Comparison of ENCODE assay signal across 16 cellular contexts in genomic region chr5:94241288-94241651, GRCh38.
A peak's percentile ranks its signal among the peaks of the same experiment; 100 is the strongest.
DNase-seq lines count a peak whose midpoint lies in the region; ATAC-seq, FAIRE-seq and TF ChIP-seq lines count a peak whose summit lies in the region.
"Had no signal": no experiment of that assay in that cellular context is flagged by ENCODE, and none has a peak within 500 bp of the region (broad histone marks: within the 10 kb centered on the region; RNA-seq: fewer than 3 reads in every experiment).

No MANE protein-coding gene starts in this region.

- no peak for TF ChIP-seq CTCF in SK-N-SH (IDR thresholded peaks at IDR 0.05)
- no peak for TF ChIP-seq CTCF in foreskin keratinocyte (conservative IDR thresholded peaks at IDR 0.05)
- no peak for TF ChIP-seq CTCF in tibial artery (IDR thresholded peaks at IDR 0.05)
- TF ChIP-seq CTCF in kidney (IDR thresholded peaks at IDR 0.05; ENCODE audit: borderline replicate concordance, extremely low read depth, insufficient read depth), result no peak

- H4K20me1 ChIP-seq in SK-N-SH (ENCODE audit: insufficient read depth), result no peaks in the 10 kb centered on the region

- H2AFZ ChIP-seq in SK-N-SH (ENCODE audit: low read depth), result peak overlapping the region; percentile 19; the same call in 1 of the 2 replicates

- CTCF ChIA-PET in SK-N-SH (lab: Yijun Ruan, JAX), result no interaction called here

- WGBS in SK-N-SH (ENCODE audit: low lambda C conversion rate), result 12% methylated on average over 3 of the region's 3 CpGs

- TF ChIP-seq POLR2A in H54 (IDR thresholded peaks at IDR 0.05; ENCODE audit: low read depth, low read length), result no peak

- no peaks in the 10 kb centered on the region for H3K27me3 ChIP-seq in SK-N-SH (ENCODE audit: insufficient read depth)
- H3K27me3 ChIP-seq in foreskin keratinocyte, result no peaks in the 10 kb centered on the region
- no peaks in the 10 kb centered on the region for H3K27me3 ChIP-seq in tibial artery

- H3K79me2 ChIP-seq in SK-N-SH (ENCODE audit: insufficient read depth), result no peaks in the 10 kb centered on the region

- H3K9me3 ChIP-seq in SK-N-SH (no peaks in the 10 kb centered on the region), tibial artery (no peaks in the 10 kb centered on the region), kidney (ENCODE audit: control insufficient read depth in 1 of 2, low read length in 2 of 2) (no peaks in the 10 kb centered on the region)

- no peak overlapping the region for H3K4me3 ChIP-seq in SK-N-SH (ENCODE audit: low read depth in 2 of 2, low read length in 1 of 2)
- no peak overlapping the region for H3K4me3 ChIP-seq in tibial artery
- no peak overlapping the region for H3K4me3 ChIP-seq in kidney (ENCODE audit: low read length in 2 of 2)

- peak; percentile 93 for FAIRE-seq in H54 (lab: Jason Lieb, UNC)
- no peak for FAIRE-seq in kidney (lab: Jason Lieb, UNC)
- FAIRE-seq: TTC549 had no signal

- H3F3A ChIP-seq in SK-N-SH (replicated peaks; ENCODE audit: insufficient read depth), result no peaks in the 10 kb centered on the region

- no peaks in the 10 kb centered on the region for H3K9me2 ChIP-seq in SK-N-SH

- intact Hi-C loops in tibial artery (cut with DNase I; ENCODE audit: low total_unique reads) (no loop called here), kidney (cut with DNase I) (no loop called here)

- peak overlapping the region; percentile 38 for H3K9ac ChIP-seq in SK-N-SH
- H3K9ac ChIP-seq in kidney (ENCODE audit: low read length in 2 of 2), result no peak overlapping the region

- peak in 1 of 2 experiments; percentile 74; a peak in 2 of 4 replicates for TF ChIP-seq EP300 in SK-N-SH (IDR thresholded peaks at IDR 0.05; ENCODE audit: borderline replicate concordance in 1 of 2, low read depth in 1 of 2, low read length in 1 of 2)

- H3K36me3 ChIP-seq in SK-N-SH (replicated peaks in 1 of 2; ENCODE audit: control insufficient read depth in 1 of 2, insufficient read depth in 2 of 2, low read length in 1 of 2) (no peaks in the 10 kb centered on the region), tibial artery (no peaks in the 10 kb centered on the region), kidney (ENCODE audit: control insufficient read depth in 1 of 2, insufficient read depth in 2 of 2, low read length in 2 of 2) (no peaks in the 10 kb centered on the region)

- DNase-seq in H54 (ENCODE audit: insufficient read length, low spot score) (no peak), SK-N-SH (no peak), foreskin keratinocyte (peak; percentile 65 to 82), renal cortical epithelial cell (ENCODE audit: low read depth) (peak; percentile 70), tibial artery (no peak), kidney (no peak)
- DNase-seq: activated CD8-positive, alpha-beta memory T cell treated with anti-CD3 and anti-CD28 coated beads for 24 hours; activated naive CD4-positive, alpha-beta T cell treated with anti-CD3 and anti-CD28 coated beads, Interleukin-2, amount 50 U/mL, for 16 hours; cortex of kidney; left ventricle myocardium superior; MM.1S; RPMI8226 had no signal

- H3K27ac ChIP-seq in SK-N-SH (ENCODE audit: low read depth in 2 of 2, low read length in 1 of 2) (peak overlapping the region; percentile 80 to 87), foreskin keratinocyte (no peak overlapping the region), tibial artery (no peak overlapping the region), kidney (ENCODE audit: low read depth in 2 of 2, low read length in 2 of 2) (no peak overlapping the region)
- H3K27ac ChIP-seq: C4-2B had no signal

- POLR2A ChIA-PET in SK-N-SH (lab: Yijun Ruan, JAX), result no interaction called here

- TF ChIP-seq RAD21 in SK-N-SH (IDR thresholded peaks at IDR 0.05; ENCODE audit: low read length), result no peak

- H3K4me2 ChIP-seq in SK-N-SH, result peak overlapping the region; percentile 28

- peaks cover 6 to 7% of the 10 kb centered on the region in 2 experiments; a peak in 3 of 4 replicates for H3K4me1 ChIP-seq in SK-N-SH (ENCODE audit: control insufficient read depth in 1 of 2, insufficient read depth in 2 of 2, low read depth in 1 of 2, low read length in 1 of 2)
- peaks cover 16% of the 10 kb centered on the region for H3K4me1 ChIP-seq in foreskin keratinocyte
- H3K4me1 ChIP-seq in tibial artery, result peaks cover 0 to 7% (median 0%) of the 10 kb centered on the region in 4 donors
- H3K4me1 ChIP-seq in kidney (ENCODE audit: control insufficient read depth in 1 of 2, insufficient read depth in 1 of 2, low read depth in 1 of 2, low read length in 2 of 2), result no peaks in the 10 kb centered on the region

- ATAC-seq in foreskin keratinocyte, result peak; percentile 91
- no peak for ATAC-seq in HG02852 (IDR thresholded peaks at IDR 0.05; ENCODE audit: unreplicated experiment)
- ATAC-seq in HG02642 (IDR thresholded peaks at IDR 0.05; ENCODE audit: poor library complexity, unreplicated experiment), result no peak

TF ChIP-seq in SK-N-SH, 30 proteins besides CTCF, POLR2A, EP300 and RAD21 (continues in another document):
- peak; percentile 59; the same call in 1 of the 2 replicates for TF ChIP-seq PBX3 (IDR thresholded peaks at IDR 0.05)
- TF ChIP-seq FOXM1 (IDR thresholded peaks at IDR 0.05; ENCODE audit: low read depth), result no peak
- no peak for TF ChIP-seq RFX5 (IDR thresholded peaks at IDR 0.05; ENCODE audit: low read length)
- no peak for TF ChIP-seq CHD2 (IDR thresholded peaks at IDR 0.05; ENCODE audit: low read length, partially characterized antibody)
- TF ChIP-seq GABPA (IDR thresholded peaks at IDR 0.05; ENCODE audit: low read depth), result no peak
- TF ChIP-seq SMC3 (IDR thresholded peaks at IDR 0.05; ENCODE audit: low read depth, low read length), result no peak
- TF ChIP-seq FOXJ3 (CRISPR knock-in tag; IDR thresholded peaks at IDR 0.05), result no peak
- TF ChIP-seq USF2 (IDR thresholded peaks at IDR 0.05; ENCODE audit: borderline replicate concordance, low read depth, low read length), result no peak
- no peak for TF ChIP-seq TAF1 (IDR thresholded peaks at IDR 0.05; ENCODE audit: borderline replicate concordance, low read depth, low read length)
- no peak for TF ChIP-seq RCOR1 (IDR thresholded peaks at IDR 0.05; ENCODE audit: low read length)
- no peak for TF ChIP-seq EZH2phosphoT487 (IDR thresholded peaks at IDR 0.05; ENCODE audit: borderline replicate concordance, low read depth)
- peak; percentile 75 for TF ChIP-seq NFIC (IDR thresholded peaks at IDR 0.05; ENCODE audit: borderline replicate concordance)
- TF ChIP-seq IRF3 (IDR thresholded peaks at IDR 0.05; ENCODE audit: low read depth, low read length), result no peak
- TF ChIP-seq GATA2 (CRISPR knock-in tag; IDR thresholded peaks at IDR 0.05), result no peak
- TF ChIP-seq TCF12 (IDR thresholded peaks at IDR 0.05), result peak; percentile 69
- TF ChIP-seq ZBTB33 (IDR thresholded peaks at IDR 0.05; ENCODE audit: borderline replicate concordance, low read depth), result no peak
- TF ChIP-seq YY1 (IDR thresholded peaks at IDR 0.05; ENCODE audit: low read depth), result no peak
- 0 out of 2 replicates have a peak, but pooled peaks have one; percentile 2 for TF ChIP-seq RXRA (IDR thresholded peaks at IDR 0.05; ENCODE audit: borderline replicate concordance, low read depth)
- TF ChIP-seq POLR2AphosphoS5 (IDR thresholded peaks at IDR 0.05; ENCODE audit: low read depth, low read length), result no peak; the same call in 1 of the 2 replicates
- peak; percentile 84 for TF ChIP-seq TEAD4 (IDR thresholded peaks at IDR 0.05; ENCODE audit: borderline replicate concordance, insufficient read depth)
- TF ChIP-seq MXI1 (IDR thresholded peaks at IDR 0.05; ENCODE audit: low read depth, low read length), result no peak

Comparison
In these comparisons a context has a peak if more than half of its experiments do, and no peak if none do; other contexts are left out.
1. DNase-seq: peak in foreskin keratinocyte (2 of 2) and renal cortical epithelial cell (single experiment); none in H54 (single experiment), SK-N-SH (single experiment), tibial artery (0 of 2) and kidney (single experiment).
2. H3K27ac ChIP-seq: peak in SK-N-SH (2 of 2); none in foreskin keratinocyte (single experiment), tibial artery (0 of 2) and kidney (0 of 2).